In the genomic region with DNA sequence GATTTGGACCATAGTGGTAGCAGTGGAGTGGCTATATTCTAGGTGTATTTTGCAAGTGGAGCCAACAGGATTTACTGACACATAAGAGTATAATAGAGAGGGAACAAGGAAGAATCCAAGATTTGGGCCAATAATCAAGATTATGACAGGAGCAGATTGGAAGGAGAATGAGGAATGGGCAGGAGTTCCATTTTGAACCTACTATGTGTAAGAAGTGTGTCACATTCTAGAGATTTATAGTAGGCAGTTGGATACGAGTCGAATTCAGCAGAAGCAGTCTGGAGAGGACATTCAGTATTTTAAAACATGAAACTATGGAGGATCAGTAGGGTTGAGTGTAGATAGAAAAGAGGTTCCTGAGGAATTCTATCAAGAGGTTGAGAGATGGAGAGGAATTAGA, we compare ENCODE assay signal across 30 cellular contexts.
"Had no signal": no experiment of that assay in that cellular context is flagged by ENCODE, and none has a peak within 500 bp of the region (broad histone marks: within the 10 kb centered on the region; RNA-seq: fewer than 3 reads in every experiment).

No MANE protein-coding gene starts in this region.

- DNase-seq: activated CD4-positive, alpha-beta T cell treated with anti-CD3 and anti-CD28 coated beads for 48 hours; activated CD4-positive, CD25-positive, alpha-beta regulatory T cell; activated CD8-positive, alpha-beta T cell treated with anti-CD3 and anti-CD28 coated beads for 36 hours; activated naive CD8-positive, alpha-beta T cell treated with anti-CD3 and anti-CD28 coated beads, Interleukin-2, amount 10 ng/mL, durations not matched to agents 7 days and 5 days; activated T-cell treated with anti-CD3 and anti-CD28 coated beads for 4 hours; central memory CD4-positive, alpha-beta T cell; foreskin fibroblast; head of caudate nucleus; hippocampal formation; immature natural killer cell; kidney; left colon; mammary epithelial cell; naive B cell; nephron progenitor cell; ovary; retina; stimulated activated CD4-positive, alpha-beta T cell treated with anti-CD3 and anti-CD28 coated beads, Interleukin-12 subunit alpha, Interleukin-12 subunit beta, amount 100 ng/mL, for 4 hours; stimulated activated CD4-positive, alpha-beta T cell treated with anti-CD3 and anti-CD28 coated beads, Interleukin-4, amount 100 ng/mL, for 1 hour; stimulated activated naive CD8-positive, alpha-beta T cell treated with anti-CD3 and anti-CD28 coated beads, Interleukin-15, amount 100 ng/mL, for 72 hours; T-helper 1 cell; thyroid gland; upper lobe of left lung had no signal

- H3K36me3 ChIP-seq: ovary, prostate gland, thyroid gland, vagina had no signal

- H3K4me3 Mint-ChIP-seq: activated CD8-positive, alpha-beta T cell treated with anti-CD3 and anti-CD28 coated beads for 36 hours; activated naive CD8-positive, alpha-beta T cell treated with anti-CD3 and anti-CD28 coated beads, Interleukin-2, amount 10 ng/mL, durations not matched to agents 7 days and 5 days; immature natural killer cell; mesothelial cell of epicardium; naive B cell; nephron progenitor cell; stimulated activated naive CD8-positive, alpha-beta T cell treated with anti-CD3 and anti-CD28 coated beads, Interleukin-15, amount 100 ng/mL, for 72 hours had no signal

- FAIRE-seq: kidney had no signal

- H3K4me3 ChIP-seq: ovary, prostate gland, skin epidermis, thyroid gland, upper lobe of left lung, vagina had no signal

- H3K27me3 Mint-ChIP-seq: activated CD8-positive, alpha-beta T cell treated with anti-CD3 and anti-CD28 coated beads for 36 hours; activated naive CD8-positive, alpha-beta T cell treated with anti-CD3 and anti-CD28 coated beads, Interleukin-2, amount 10 ng/mL, durations not matched to agents 7 days and 5 days; naive B cell; stimulated activated naive CD8-positive, alpha-beta T cell treated with anti-CD3 and anti-CD28 coated beads, Interleukin-15, amount 100 ng/mL, for 72 hours had no signal

- H3K27ac ChIP-seq: ovary, prostate gland, skin epidermis, thyroid gland, upper lobe of left lung, vagina had no signal

- H3K9me3 ChIP-seq: ovary, prostate gland, thyroid gland, upper lobe of left lung, vagina had no signal

- H3K27me3 ChIP-seq: ovary, thyroid gland, upper lobe of left lung, vagina had no signal

- H3K4me1 ChIP-seq: prostate gland had no signal

- H3K4me1 Mint-ChIP-seq: mesothelial cell of epicardium had no signal

- H3K36me3 Mint-ChIP-seq: naive B cell had no signal

- H3K27ac Mint-ChIP-seq: activated CD8-positive, alpha-beta T cell treated with anti-CD3 and anti-CD28 coated beads for 36 hours; activated naive CD8-positive, alpha-beta T cell treated with anti-CD3 and anti-CD28 coated beads, Interleukin-2, amount 10 ng/mL, durations not matched to agents 7 days and 5 days; activated T-helper 2 cell treated with anti-CD3 and anti-CD28 coated beads, Interferon-gamma antibody, Interleukin-2, Interleukin-4, amounts not matched to agents 10 μg/mL and 5 μg/mL and 100 μg/mL, durations not matched to agents 14 hours and 24 hours and 36 hours; mesothelial cell of epicardium; nephron progenitor cell had no signal

- H3K9me3 Mint-ChIP-seq: activated CD8-positive, alpha-beta T cell treated with anti-CD3 and anti-CD28 coated beads for 36 hours; activated naive CD8-positive, alpha-beta T cell treated with anti-CD3 and anti-CD28 coated beads, Interleukin-2, amount 10 ng/mL, durations not matched to agents 7 days and 5 days; activated T-helper 2 cell treated with anti-CD3 and anti-CD28 coated beads, Interferon-gamma antibody, Interleukin-2, Interleukin-4, amounts not matched to agents 10 μg/mL and 5 μg/mL and 100 μg/mL, durations not matched to agents 14 hours and 24 hours and 36 hours; immature natural killer cell; mesothelial cell of epicardium; naive B cell; nephron progenitor cell; stimulated activated naive CD8-positive, alpha-beta T cell treated with anti-CD3 and anti-CD28 coated beads, Interleukin-15, amount 100 ng/mL, for 72 hours had no signal

- ATAC-seq: esophagus mucosa; left colon; sciatic nerve; stimulated activated naive CD8-positive, alpha-beta T cell treated with anti-CD3 and anti-CD28 coated beads, Interleukin-15, amount 100 ng/mL, for 72 hours had no signal
